ENCODE assay signal across 1 cellular context in the genomic region with DNA sequence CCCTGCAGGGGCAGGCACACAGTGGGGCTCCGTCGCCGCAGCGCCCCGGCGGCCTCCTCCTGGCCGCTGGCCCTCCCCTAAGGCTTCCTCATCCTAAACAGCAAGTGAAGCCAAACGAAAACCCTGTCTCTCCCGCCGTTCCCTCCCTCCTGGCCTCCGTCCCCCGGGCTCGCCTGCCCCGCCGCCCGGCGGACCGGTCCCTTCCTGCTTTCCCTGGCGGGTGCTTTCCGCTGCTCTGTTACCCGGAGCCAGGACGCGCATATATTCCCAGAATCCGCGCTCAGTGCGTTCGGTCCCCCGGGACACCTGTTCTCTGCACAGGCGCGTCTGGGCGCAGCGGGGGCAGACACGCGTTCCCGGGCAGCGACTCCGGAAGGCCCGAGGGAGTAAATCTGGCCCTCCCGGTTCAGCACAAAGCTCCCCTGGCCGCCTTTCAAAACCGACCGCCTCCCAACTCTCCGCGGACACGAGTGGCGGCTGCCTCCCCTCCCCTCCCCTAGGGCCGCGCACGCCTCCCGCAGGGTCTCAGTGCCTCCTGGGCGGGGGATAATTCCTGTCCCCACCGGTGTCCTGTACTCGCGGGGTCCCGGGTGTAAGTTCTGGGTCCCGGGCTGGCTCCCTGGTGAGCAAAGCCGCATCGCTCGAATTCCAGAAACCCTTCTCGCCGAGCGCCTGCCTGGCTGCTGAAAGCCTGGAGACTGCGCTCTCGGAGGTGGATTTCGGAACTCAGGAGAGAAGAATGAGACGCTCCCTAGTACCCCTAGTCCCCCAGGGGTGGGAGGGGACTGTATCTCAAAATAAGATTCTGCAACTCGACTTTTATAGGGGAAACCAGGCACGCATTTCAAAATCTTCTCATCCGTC.
TF ChIP-seq lines count a peak whose summit lies in the region.

No MANE protein-coding gene starts in this region.

TF ChIP-seq in H1, 55 proteins besides CTCF, POLR2A, EP300 and RAD21:
- TF ChIP-seq POLR2AphosphoS5 (IDR thresholded peaks at IDR 0.05; ENCODE audit: low read depth, low read length) (no peak), KDM4A (IDR thresholded peaks at IDR 0.05; ENCODE audit: low read depth, low read length, severe bottlenecking) (peak; percentile 66), HDAC2 (IDR thresholded peaks at IDR 0.05; ENCODE audit: borderline replicate concordance in 1 of 2, low read depth in 2 of 2, low read length in 2 of 2) (peak; percentile 96 to 97), RNF2 (IDR thresholded peaks at IDR 0.05; ENCODE audit: borderline replicate concordance, low read depth, low read length, missing control alignments, poor library complexity, severe bottlenecking) (no peak), GTF2F1 (IDR thresholded peaks at IDR 0.05; ENCODE audit: borderline replicate concordance, low read depth, low read length) (no peak), TEAD4 (IDR thresholded peaks at IDR 0.05; ENCODE audit: low read depth, low read length) (peak; percentile 93), TAF1 (IDR thresholded peaks at IDR 0.05; ENCODE audit: low read depth, low read length) (peak; percentile 26; the same call in 1 of the 2 replicates), SIN3A (conservative IDR thresholded peaks at IDR 0.05 in 1 of 2, IDR thresholded peaks at IDR 0.05 in 1 of 2; ENCODE audit: low read depth in 1 of 2, low read length in 2 of 2) (no peak), SP1 (IDR thresholded peaks at IDR 0.05; ENCODE audit: low read depth, low read length) (peak; percentile 81; the same call in 1 of the 2 replicates), ZNF274 (IDR thresholded peaks at IDR 0.05; ENCODE audit: borderline replicate concordance, extremely low read depth, low read length) (no peak), BACH1 (IDR thresholded peaks at IDR 0.05; ENCODE audit: low read length) (peak; percentile 89), TCF12 (IDR thresholded peaks at IDR 0.05; ENCODE audit: low read depth, low read length) (0 out of 2 replicates have a peak, but pooled peaks have one; percentile 8), RBBP5 (IDR thresholded peaks at IDR 0.05; ENCODE audit: borderline replicate concordance, low read depth, low read length) (peak; percentile 24; the same call in 1 of the 2 replicates), CREB1 (IDR thresholded peaks at IDR 0.05) (no peak), EZH2 (IDR thresholded peaks at IDR 0.05; ENCODE audit: low read depth, low read length, severe bottlenecking) (no peak), SUZ12 (IDR thresholded peaks at IDR 0.05; ENCODE audit: low read length) (peak; percentile 64; the same call in 1 of the 2 replicates), ASH2L (IDR thresholded peaks at IDR 0.05; ENCODE audit: low read length) (peak; percentile 53), SAP30 (IDR thresholded peaks at IDR 0.05; ENCODE audit: insufficient read depth, insufficient replicate concordance, low read length) (no peak), NRF1 (IDR thresholded peaks at IDR 0.05; ENCODE audit: low read depth, low read length) (no peak), CBX5 (IDR thresholded peaks at IDR 0.05; ENCODE audit: low read depth, low read length) (no peak), CTBP2 (IDR thresholded peaks at IDR 0.05; ENCODE audit: borderline replicate concordance, insufficient read depth, insufficient read length, low read length) (peak; percentile 6), POU5F1 (IDR thresholded peaks at IDR 0.05; ENCODE audit: low read depth, low read length) (no peak)
- TF ChIP-seq, protein P1, sequence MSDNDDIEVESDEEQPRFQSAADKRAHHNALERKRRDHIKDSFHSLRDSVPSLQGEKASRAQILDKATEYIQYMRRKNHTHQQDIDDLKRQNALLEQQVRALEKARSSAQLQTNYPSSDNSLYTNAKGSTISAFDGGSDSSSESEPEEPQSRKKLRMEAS (IDR thresholded peaks at IDR 0.05) = peak; percentile 38
- TF ChIP-seq, protein P2, sequence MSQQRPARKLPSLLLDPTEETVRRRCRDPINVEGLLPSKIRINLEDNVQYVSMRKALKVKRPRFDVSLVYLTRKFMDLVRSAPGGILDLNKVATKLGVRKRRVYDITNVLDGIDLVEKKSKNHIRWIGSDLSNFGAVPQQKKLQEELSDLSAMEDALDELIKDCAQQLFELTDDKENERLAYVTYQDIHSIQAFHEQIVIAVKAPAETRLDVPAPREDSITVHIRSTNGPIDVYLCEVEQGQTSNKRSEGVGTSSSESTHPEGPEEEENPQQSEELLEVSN (IDR thresholded peaks at IDR 0.05) = peak; percentile 73
- TF ChIP-seq, protein P3, sequence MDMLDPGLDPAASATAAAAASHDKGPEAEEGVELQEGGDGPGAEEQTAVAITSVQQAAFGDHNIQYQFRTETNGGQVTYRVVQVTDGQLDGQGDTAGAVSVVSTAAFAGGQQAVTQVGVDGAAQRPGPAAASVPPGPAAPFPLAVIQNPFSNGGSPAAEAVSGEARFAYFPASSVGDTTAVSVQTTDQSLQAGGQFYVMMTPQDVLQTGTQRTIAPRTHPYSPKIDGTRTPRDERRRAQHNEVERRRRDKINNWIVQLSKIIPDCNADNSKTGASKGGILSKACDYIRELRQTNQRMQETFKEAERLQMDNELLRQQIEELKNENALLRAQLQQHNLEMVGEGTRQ (IDR thresholded peaks at IDR 0.05; ENCODE audit: low read length) = no peak
